ENCODE assay signal across 11 cellular contexts in genomic region chr1:169271094-169271493, GRCh38.
A peak's percentile ranks its signal among the peaks of the same experiment; 100 is the strongest.
DNase-seq lines count a peak whose midpoint lies in the region; ATAC-seq, FAIRE-seq and TF ChIP-seq lines count a peak whose summit lies in the region.
"Had no signal": no experiment of that assay in that cellular context is flagged by ENCODE, and none has a peak within 500 bp of the region (broad histone marks: within the 10 kb centered on the region; RNA-seq: fewer than 3 reads in every experiment).

No MANE protein-coding gene starts in this region.

- no peaks in the 10 kb centered on the region for H3K79me1 ChIP-seq in H1 (ENCODE audit: low read depth, low read length)

- H3K4me3 ChIP-seq in H1 (ENCODE audit: extremely low read depth in 1 of 4, insufficient read depth in 2 of 4, low read depth in 3 of 4, low read length in 4 of 4), result no peak overlapping the region
- H3K4me3 ChIP-seq in stomach, result no peak overlapping the region
- H3K4me3 ChIP-seq in lower leg skin (ENCODE audit: low read depth, poor library complexity, severe bottlenecking), result no peak overlapping the region

- H2BK12ac ChIP-seq in H1 (ENCODE audit: low read depth, low read length), result no peak overlapping the region

- no peak overlapping the region for H3K27ac ChIP-seq in H1 (ENCODE audit: low read depth, low read length)
- peak overlapping the region in 3 of 5 donors; percentile 47 to 70 (median 64) for H3K27ac ChIP-seq in stomach

- H2BK120ac ChIP-seq in H1 (replicated peaks; ENCODE audit: low read depth, low read length), result no peak overlapping the region

- no peak overlapping the region for H4K8ac ChIP-seq in H1 (ENCODE audit: extremely low read depth, insufficient read depth, low read length)

- H2BK20ac ChIP-seq in H1 (ENCODE audit: low read length), result no peak overlapping the region

- peak; percentile 85 for ATAC-seq in HG03442 (IDR thresholded peaks at IDR 0.05; ENCODE audit: unreplicated experiment)
- ATAC-seq in stimulated activated naive CD8-positive, alpha-beta T cell treated with anti-CD3 and anti-CD28 coated beads, Interleukin-15, Interleukin-2, amounts not matched to agents 100 U/mL and 50 U/mL, for 24 hours, result no peak
- ATAC-seq in HG03571 (IDR thresholded peaks at IDR 0.05; ENCODE audit: unreplicated experiment), result no peak
- ATAC-seq: activated T-cell treated with anti-CD3 and anti-CD28 coated beads, Interleukin-2, amount 50 U/mL, for 72 hours had no signal

- H4K20me1 ChIP-seq in H1 (replicated peaks in 1 of 2; ENCODE audit: control insufficient read depth in 1 of 2, insufficient read depth in 2 of 2, low read length in 2 of 2), result no peaks in the 10 kb centered on the region

- no peak overlapping the region for H3K56ac ChIP-seq in H1 (replicated peaks; ENCODE audit: insufficient read length, low read depth, low read length)

- POLR2A ChIA-PET in H1 (lab: Charles Lee; ENCODE audit: partially characterized antibody), result no interaction called here

- H4K91ac ChIP-seq in H1 (replicated peaks; ENCODE audit: insufficient read length, low read length), result no peak overlapping the region

- TF ChIP-seq POLR2A in H1 (IDR thresholded peaks at IDR 0.05; ENCODE audit: control extremely low read depth in 1 of 2, low read depth in 2 of 2, low read length in 2 of 2) (no peak), stomach (IDR thresholded peaks at IDR 0.05) (no peak), lower leg skin (IDR thresholded peaks at IDR 0.05) (no peak)

- H4K5ac ChIP-seq in H1 (ENCODE audit: insufficient read length, low read depth, low read length), result no peak overlapping the region

- H2AFZ ChIP-seq in H1 (ENCODE audit: low read length), result no peak overlapping the region

- TF ChIP-seq RAD21 in H1 (IDR thresholded peaks at IDR 0.05 in 1 of 2, conservative IDR thresholded peaks at IDR 0.05 in 1 of 2; ENCODE audit: low read depth in 2 of 2, low read length in 2 of 2), result peak; percentile 45 to 48

- H3K23ac ChIP-seq in H1 (ENCODE audit: insufficient read length), result no peak overlapping the region

- TF ChIP-seq EP300 in H1 (IDR thresholded peaks at IDR 0.05; ENCODE audit: borderline replicate concordance in 1 of 2, low read depth in 2 of 2, low read length in 2 of 2) (no peak), stomach (IDR thresholded peaks at IDR 0.05) (no peak)

- TF ChIP-seq CTCF in H1 (IDR thresholded peaks at IDR 0.05; ENCODE audit: control extremely low read depth in 1 of 3, insufficient read depth in 1 of 3, low read depth in 1 of 3, low read length in 3 of 3) (peak in 2 of 3 experiments; percentile 19 to 30; a peak in 2 of 4 replicates), stomach (IDR thresholded peaks at IDR 0.05) (peak in 1 of 7 experiments; percentile 58), lower leg skin (IDR thresholded peaks at IDR 0.05) (no peak)

- no peaks in the 10 kb centered on the region for H3K79me2 ChIP-seq in H1 (ENCODE audit: control insufficient read depth in 1 of 2, insufficient read depth in 2 of 2, low read length in 2 of 2)

- H3K14ac ChIP-seq in H1 (ENCODE audit: insufficient read length), result no peak overlapping the region

- DNase-seq in SKM-1 treated with dmso at 0.1 percent for 144 hours (lab: John Stamatoyannopoulos, UW; ENCODE audit: unreplicated experiment), result peak; percentile 27
- DNase-seq in SKM-1 (lab: John Stamatoyannopoulos, UW; ENCODE audit: unreplicated experiment), result no peak
- DNase-seq in H1 (ENCODE audit: low read depth in 1 of 2, low spot score in 2 of 2), result no peak
- no peak for DNase-seq in stomach
- DNase-seq in stimulated activated naive CD8-positive, alpha-beta T cell treated with anti-CD3 and anti-CD28 coated beads, Interleukin-15, Interleukin-2, amounts not matched to agents 100 U/mL and 50 U/mL, for 24 hours, result no peak
- DNase-seq in lower leg skin (ENCODE audit: low spot score in 2 of 2), result no peak
- DNase-seq: activated T-cell treated with anti-CD3 and anti-CD28 coated beads, Interleukin-2, amount 50 U/mL, for 72 hours; cortex of kidney; NCI-H2081 had no signal

- 91% methylated on average over 1 of the region's 1 CpG; no CpG with 5 or more reads in 1 of the 2 experiments for WGBS in H1 (ENCODE audit: extremely low coverage in 1 of 2, insufficient coverage in 1 of 2, insufficient read length in 1 of 2, insufficient replicate concordance in 2 of 2, low coverage in 1 of 2, low lambda C conversion rate in 2 of 2, missing lambda C conversion rate in 1 of 2), 2 experiments
- WGBS in stomach, 5 donors, result 25 to 67% (median 45%) methylated on average over 1 of the region's 1 CpG; no CpG with 5 or more reads in 1 of the 5 donors
- WGBS in lower leg skin, 2 donors, result 79 to 85% methylated on average over 1 of the region's 1 CpG

- CTCF ChIA-PET in H1 (lab: Charles Lee; ENCODE audit: partially characterized antibody), result interaction anchor here (1.0 to 2.0 kb wide), 3 partner anchors 11 to 90 kb away, joined by 3 to 6 read pairs (median 3); no protein-coding TSS in a partner anchor

- FAIRE-seq in H1 (lab: Jason Lieb, UNC), result peak; percentile 42

- H3K4ac ChIP-seq in H1 (replicated peaks; ENCODE audit: insufficient read length, low read depth, low read length), result no peak overlapping the region

- H3K9ac ChIP-seq in H1 (replicated peaks in 1 of 4; ENCODE audit: extremely low read depth in 1 of 4, low read depth in 3 of 4, low read length in 3 of 4), result no peak overlapping the region

- H3K4me2 ChIP-seq in H1 (ENCODE audit: insufficient read depth in 1 of 2, low read depth in 2 of 2, low read length in 2 of 2), result no peak overlapping the region

- H3K27me3 ChIP-seq in H1 (replicated peaks in 1 of 4; ENCODE audit: control insufficient read depth in 3 of 4, extremely low read depth in 1 of 4, insufficient read depth in 3 of 4, low read length in 3 of 4), result no peaks in the 10 kb centered on the region
- H3K27me3 ChIP-seq in stomach, result no peaks in the 10 kb centered on the region

- H3K23me2 ChIP-seq in H1 (ENCODE audit: low read depth, low read length), result no peaks in the 10 kb centered on the region

- H3K4me1 ChIP-seq in H1 (replicated peaks in 1 of 4; ENCODE audit: control insufficient read depth in 3 of 4, insufficient read depth in 4 of 4, low read length in 3 of 4), result no peaks in the 10 kb centered on the region
- H3K4me1 ChIP-seq in stomach, result peaks cover 0 to 18% (median 5%) of the 10 kb centered on the region in 4 donors

- H2BK15ac ChIP-seq in H1 (ENCODE audit: low read length), result no peak overlapping the region

- no peak overlapping the region for H2AK5ac ChIP-seq in H1 (ENCODE audit: low read depth, low read length)

- intact Hi-C loops in stomach (cut with DNase I; ENCODE audit: low total_unique reads) (no loop called here), lower leg skin (cut with DNase I; ENCODE audit: low total_unique reads) (no loop called here)

- no peaks in the 10 kb centered on the region for H3K9me3 ChIP-seq in H1 (ENCODE audit: insufficient read depth in 2 of 2, low read depth in 1 of 2, low read length in 1 of 2)
- H3K9me3 ChIP-seq in stomach, result no peaks in the 10 kb centered on the region

- no peak overlapping the region for H3K18ac ChIP-seq in H1 (ENCODE audit: extremely low read depth, low read length)

- no peaks in the 10 kb centered on the region for H3K36me3 ChIP-seq in H1 (ENCODE audit: control insufficient read depth in 2 of 4, insufficient read depth in 4 of 4, low read length in 3 of 4)
- no peaks in the 10 kb centered on the region for H3K36me3 ChIP-seq in stomach

- H2BK5ac ChIP-seq in H1 (ENCODE audit: low read depth, low read length), result no peak overlapping the region

TF ChIP-seq in H1, 55 proteins besides CTCF, POLR2A, EP300 and RAD21:
- TF ChIP-seq GABPA (IDR thresholded peaks at IDR 0.05; ENCODE audit: borderline replicate concordance, insufficient read depth, low read length), result no peak
- no peak for TF ChIP-seq NANOG (IDR thresholded peaks at IDR 0.05; ENCODE audit: insufficient read depth, low read depth, low read length, poor library complexity, severe bottlenecking)
- no peak for TF ChIP-seq ZNF274 (IDR thresholded peaks at IDR 0.05; ENCODE audit: borderline replicate concordance, extremely low read depth, low read length)
- TF ChIP-seq POU5F1 (IDR thresholded peaks at IDR 0.05; ENCODE audit: low read depth, low read length), result no peak
- TF ChIP-seq CREB1 (IDR thresholded peaks at IDR 0.05), result no peak
- no peak for TF ChIP-seq SP1 (IDR thresholded peaks at IDR 0.05; ENCODE audit: low read depth, low read length)
- no peak for TF ChIP-seq CBX8 (IDR thresholded peaks at IDR 0.05; ENCODE audit: borderline replicate concordance, low read depth, low read length)
- no peak for TF ChIP-seq GTF2F1 (IDR thresholded peaks at IDR 0.05; ENCODE audit: borderline replicate concordance, low read depth, low read length)

Comparison
In these comparisons a context has a peak if more than half of its experiments do, and no peak if none do; other contexts are left out.
1. CTCF ChIP-seq: peak in H1 (2 of 3); none in lower leg skin (0 of 3).